Comparison of ENCODE assay signal across 10 cellular contexts in the genomic region with DNA sequence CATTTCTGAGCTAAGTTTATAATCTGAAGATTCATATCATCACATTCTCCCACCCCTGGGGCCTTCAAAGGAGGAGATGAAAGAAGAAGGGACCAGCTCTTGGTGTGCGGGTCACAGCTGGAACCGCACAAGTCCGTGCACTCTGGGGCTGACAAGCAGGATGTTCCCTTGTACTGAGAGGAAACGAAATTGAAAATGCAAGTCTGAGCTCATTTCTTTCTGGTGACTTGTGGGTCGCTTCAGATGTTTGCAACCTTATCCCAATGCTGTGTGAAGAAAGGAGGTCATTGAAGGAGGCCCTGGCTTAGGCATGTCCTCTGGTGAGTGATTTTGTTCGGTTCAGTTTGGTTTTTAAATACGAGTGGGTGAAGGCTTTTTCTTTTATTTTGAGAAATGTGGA. TPM values are rescaled to one million over a fixed set of nuclear protein-coding genes. Genes with fewer than 3 reads are reported as not detected.
DNase-seq lines count a peak whose midpoint lies in the region; ATAC-seq and TF ChIP-seq lines count a peak whose summit lies in the region.
"Had no signal": no experiment of that assay in that cellular context is flagged by ENCODE, and none has a peak within 500 bp of the region (broad histone marks: within the 10 kb centered on the region; RNA-seq: fewer than 3 reads in every experiment).

No MANE protein-coding gene starts in this region.

- H3K27me3 Mint-ChIP-seq in progenitor cell of endocrine pancreas, result no peaks in the 10 kb centered on the region

- H3F3A ChIP-seq in DOHH2 (ENCODE audit: control insufficient read depth, insufficient read depth), result peaks cover 23% of the 10 kb centered on the region

- peaks cover 1% of the 10 kb centered on the region for H3K4me1 Mint-ChIP-seq in progenitor cell of endocrine pancreas (ENCODE audit: low read depth)

- peak; percentile 75 for ATAC-seq in GM21381 (IDR thresholded peaks at IDR 0.05; ENCODE audit: unreplicated experiment)

- no peak overlapping the region for H3K27ac Mint-ChIP-seq in progenitor cell of endocrine pancreas

- H3K36me3 Mint-ChIP-seq in progenitor cell of endocrine pancreas (ENCODE audit: insufficient read depth), result peaks cover 4% of the 10 kb centered on the region

- H3K36me3 ChIP-seq in DOHH2 (ENCODE audit: control insufficient read depth, low read length) (peaks cover 89% of the 10 kb centered on the region), sigmoid colon (no peaks in the 10 kb centered on the region)

- no peak for TF ChIP-seq EP300 in sigmoid colon (IDR thresholded peaks at IDR 0.05)

- TF ChIP-seq POLR2A in sigmoid colon (IDR thresholded peaks at IDR 0.05), result no peak

- H3K4me1 ChIP-seq in DOHH2 (ENCODE audit: control insufficient read depth, low read length) (peaks cover 100% of the 10 kb centered on the region), sigmoid colon (peaks cover 0 to 67% (median 39%) of the 10 kb centered on the region in 4 donors)

- intact Hi-C loops in sigmoid colon (cut with DNase I), result no loop called here

- peaks cover 9% of the 10 kb centered on the region for H3K9me3 Mint-ChIP-seq in progenitor cell of endocrine pancreas (ENCODE audit: low read depth)

- H3K4me3 ChIP-seq in DOHH2 (ENCODE audit: low read length) (peak overlapping the region; percentile 59), sigmoid colon (no peak overlapping the region)
- peak overlapping the region; percentile 75 for H3K4me3 ChIP-seq in Jurkat, Clone E6-1 (ENCODE audit: low read length)

- H3K27ac ChIP-seq in DOHH2 (ENCODE audit: low read depth, low read length) (peak overlapping the region; percentile 74), sigmoid colon (peak overlapping the region; percentile 21 to 58 (median 55))

- no peak overlapping the region for H3K4me3 Mint-ChIP-seq in progenitor cell of endocrine pancreas (ENCODE audit: low read depth)

- peaks cover 100% of the 10 kb centered on the region for H3K79me2 ChIP-seq in DOHH2 (ENCODE audit: control insufficient read depth, low read length)

- 43 to 78% methylated on average over 7 of the region's 7 CpGs for WGBS in sigmoid colon, 2 donors

- DNase-seq in Jurkat, Clone E6-1 (ENCODE audit: low read depth, low spot score), result peak; percentile 94
- DNase-seq in activated naive CD8-positive, alpha-beta T cell treated with anti-CD3 and anti-CD28 coated beads, Interleukin-2, amount 50 U/mL, for 16 hours (ENCODE audit: low read depth, low spot score), result peak; percentile 30
- DNase-seq in sigmoid colon (no peak), progenitor cell of endocrine pancreas (ENCODE audit: low spot score, unreplicated experiment) (no peak), NCI-H446 (lab: John Stamatoyannopoulos, UW) (no peak), NCI-H128 (lab: John Stamatoyannopoulos, UW; ENCODE audit: unreplicated experiment) (no peak)

- H4K20me1 ChIP-seq in DOHH2 (ENCODE audit: control insufficient read depth, insufficient read depth, low read depth, low read length), result peaks cover 3% of the 10 kb centered on the region; the same call in 1 of the 2 replicates

- TF ChIP-seq CTCF in DOHH2 (IDR thresholded peaks at IDR 0.05; ENCODE audit: low read depth, low read length, poor library complexity, severe bottlenecking), result no peak
- no peak for TF ChIP-seq CTCF in sigmoid colon (IDR thresholded peaks at IDR 0.05)
- TF ChIP-seq CTCF in progenitor cell of endocrine pancreas (IDR thresholded peaks at IDR 0.05; ENCODE audit: unreplicated experiment), result no peak

- H3K9me3 ChIP-seq in DOHH2 (ENCODE audit: control insufficient read depth, insufficient read depth, low read length) (no peaks in the 10 kb centered on the region), sigmoid colon (no peaks in the 10 kb centered on the region)

- H3K9me2 ChIP-seq in DOHH2 (replicated peaks; ENCODE audit: control insufficient read depth, low read length), result no peaks in the 10 kb centered on the region

- no peaks in the 10 kb centered on the region for H3K27me3 ChIP-seq in DOHH2 (ENCODE audit: control insufficient read depth, low read length)
- H3K27me3 ChIP-seq in sigmoid colon, result no peaks in the 10 kb centered on the region

- peak overlapping the region; percentile 69 for H3K4me2 ChIP-seq in DOHH2 (ENCODE audit: low read length)

RNA-seq across cellular contexts. Expression of a gene that starts 59.6 kb away (rescaled TPM):
- polyA plus RNA-seq in Jurkat, Clone E6-1 (2012; ENCODE audit: insufficient read depth, insufficient read length), result not detected
- total RNA-seq in sigmoid colon, result not detected
- polyA plus RNA-seq in sigmoid colon, result 10 to 100 TPM; 24.8 to 58.5 (median 49.9) TPM
- 0.13 TPM in 1 of 2 replicates, not detected in the other for total RNA-seq in progenitor cell of endocrine pancreas
- total RNA-seq: epithelial cell of proximal tubule, H1 had no signal
- polyA plus RNA-seq: H1 had no signal

Comparison
In these comparisons a context has a peak if more than half of its experiments do, and no peak if none do; other contexts are left out.
1. H3K4me3 ChIP-seq: peak in DOHH2 (single experiment) and Jurkat, Clone E6-1 (single experiment); none in sigmoid colon (0 of 4).
2. DNase-seq: peak in Jurkat, Clone E6-1 (single experiment) and activated naive CD8-positive, alpha-beta T cell treated with anti-CD3 and anti-CD28 coated beads, Interleukin-2, amount 50 U/mL, for 16 hours (single experiment); none in sigmoid colon (single experiment), progenitor cell of endocrine pancreas (single experiment), NCI-H446 (0 of 2) and NCI-H128 (single experiment).